In the genomic region with DNA sequence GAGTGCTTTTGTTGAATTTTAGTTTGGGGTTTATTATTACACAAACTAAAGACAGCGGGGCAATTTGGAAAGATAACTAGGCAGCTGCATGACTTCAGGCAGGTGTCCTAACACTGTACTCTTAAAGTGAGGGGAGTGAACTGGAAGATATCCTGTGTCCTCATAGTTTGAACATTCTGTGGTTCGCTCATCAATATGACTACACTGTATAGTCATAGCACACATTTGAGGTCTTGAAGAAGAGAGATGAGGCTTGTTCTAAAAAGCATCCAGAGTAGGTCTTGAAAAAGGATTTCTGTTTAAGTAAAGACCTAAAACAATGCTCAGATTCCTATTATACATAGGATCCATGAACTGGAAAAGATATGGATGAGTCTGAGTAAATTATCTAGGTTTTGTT, we compare ENCODE assay signal across 21 cellular contexts. TPM values are rescaled to one million over a fixed set of nuclear protein-coding genes. Genes with fewer than 3 reads are reported as not detected.
DNase-seq lines count a peak whose midpoint lies in the region; FAIRE-seq and TF ChIP-seq lines count a peak whose summit lies in the region.
"Had no signal": no experiment of that assay in that cellular context is flagged by ENCODE, and none has a peak within 500 bp of the region (broad histone marks: within the 10 kb centered on the region; RNA-seq: fewer than 3 reads in every experiment).

No MANE protein-coding gene starts in this region.

- DNase-seq in GM12891 (ENCODE audit: insufficient read length, low spot score): no peak
- no peak for DNase-seq in NCI-H1436 treated with DMSO at 0.1 percent for 48 hours (lab: John Stamatoyannopoulos, UW)
- DNase-seq in substantia nigra (lab: John Stamatoyannopoulos, UW): no peak
- no peak for DNase-seq in GM20000 (ENCODE audit: low spot score)
- DNase-seq: activated CD4-positive, alpha-beta T cell treated with anti-CD3 and anti-CD28 coated beads for 1 hour; activated CD8-positive, alpha-beta memory T cell treated with anti-CD3 and anti-CD28 coated beads, Interleukin-2, amount 50 U/mL, for 4 hours; activated naive CD4-positive, alpha-beta T cell; colonic mucosa; KBM-7; kidney glomerular epithelial cell; NCI-H1105; NCI-H2171; retina; SJCRH30; T-helper 9 cell had no signal

- H3K4me3 ChIP-seq in Loucy (ENCODE audit: low read length, poor library complexity, severe bottlenecking) (no peak overlapping the region), ectodermal cell (ENCODE audit: insufficient read depth, low read depth, low read length) (peak overlapping the region; percentile 73), neural cell (ENCODE audit: low read length) (peak overlapping the region; percentile 80)
- H3K4me3 ChIP-seq: esophagus muscularis mucosa had no signal

- no peak for TF ChIP-seq POLR2A in GM12891 (IDR thresholded peaks at IDR 0.05; ENCODE audit: low read depth, low read length)

- H3K79me2 ChIP-seq in Loucy (ENCODE audit: insufficient read depth, low read length): no peaks in the 10 kb centered on the region
- peaks cover 68% of the 10 kb centered on the region for H3K79me2 ChIP-seq in neural cell (replicated peaks; ENCODE audit: insufficient read depth, low read length)

- H3K27ac ChIP-seq in ectodermal cell (ENCODE audit: insufficient read depth, low read depth, low read length, poor library complexity, severe bottlenecking): no peak overlapping the region
- H3K27ac ChIP-seq in neural cell (ENCODE audit: low read length): peak overlapping the region; percentile 95
- no peak overlapping the region for H3K27ac ChIP-seq in substantia nigra (ENCODE audit: low read depth, low read length, poor library complexity, severe bottlenecking)
- H3K27ac ChIP-seq: colonic mucosa, SJCRH30, suprapubic skin had no signal

- H3K36me3 ChIP-seq in Loucy (ENCODE audit: insufficient read depth, low read length) (no peaks in the 10 kb centered on the region), ectodermal cell (ENCODE audit: control insufficient read depth, insufficient read depth, low read length) (no peaks in the 10 kb centered on the region), neural cell (ENCODE audit: insufficient read depth, low read length) (no peaks in the 10 kb centered on the region)
- H3K36me3 ChIP-seq: colonic mucosa, esophagus muscularis mucosa, SJCRH30, suprapubic skin had no signal

- H3K4me2 ChIP-seq in Loucy (ENCODE audit: low read depth, low read length, poor library complexity, severe bottlenecking): peak overlapping the region; percentile 82
- peak overlapping the region; percentile 90 for H3K4me2 ChIP-seq in neural cell (ENCODE audit: low read length)

- no peaks in the 10 kb centered on the region for H3K9me3 ChIP-seq in Loucy (ENCODE audit: insufficient read depth, low read depth, low read length)
- no peaks in the 10 kb centered on the region for H3K9me3 ChIP-seq in ectodermal cell (ENCODE audit: control insufficient read depth, low read length)
- H3K9me3 ChIP-seq in neural cell (ENCODE audit: low read length): no peaks in the 10 kb centered on the region
- H3K9me3 ChIP-seq: colonic mucosa, esophagus muscularis mucosa, SJCRH30, suprapubic skin had no signal

- H3K9ac ChIP-seq in Loucy (ENCODE audit: low read depth, low read length, poor library complexity, severe bottlenecking) (no peak overlapping the region), neural cell (ENCODE audit: low read length) (peak overlapping the region; percentile 88)

- no peak for TF ChIP-seq RAD21 in neural cell (conservative IDR thresholded peaks at IDR 0.05)

- no peaks in the 10 kb centered on the region for H3K27me3 ChIP-seq in Loucy (ENCODE audit: insufficient read depth, low read length, poor library complexity, severe bottlenecking)
- no peaks in the 10 kb centered on the region for H3K27me3 ChIP-seq in ectodermal cell (ENCODE audit: control insufficient read depth, insufficient read depth, low read length, poor library complexity, severe bottlenecking)
- no peaks in the 10 kb centered on the region for H3K27me3 ChIP-seq in neural cell (ENCODE audit: insufficient read depth, low read depth, low read length)
- H3K27me3 ChIP-seq: colonic mucosa, SJCRH30 had no signal

- H3K9me2 ChIP-seq in Loucy (replicated peaks; ENCODE audit: low read depth, low read length) (no peaks in the 10 kb centered on the region), neural cell (ENCODE audit: insufficient read depth, low read length) (no peaks in the 10 kb centered on the region)

- WGBS in ectodermal cell, 2 experiments: 86 to 89% methylated on average over 2 of the region's 2 CpGs

- peaks cover 21% of the 10 kb centered on the region for H3K4me1 ChIP-seq in Loucy (ENCODE audit: insufficient read depth, low read length, poor library complexity, severe bottlenecking)
- H3K4me1 ChIP-seq in ectodermal cell (ENCODE audit: control insufficient read depth, insufficient read depth, low read length): peaks cover 32% of the 10 kb centered on the region
- H3K4me1 ChIP-seq: colonic mucosa had no signal

- H2AFZ ChIP-seq in Loucy (ENCODE audit: low read length) (no peak overlapping the region), neural cell (ENCODE audit: low read depth, low read length) (no peak overlapping the region)

- peak; percentile 78 for FAIRE-seq in GM12891 (lab: Jason Lieb, UNC)
- FAIRE-seq: astrocyte had no signal

- no peaks in the 10 kb centered on the region for H3F3A ChIP-seq in Loucy (ENCODE audit: low read depth)
- no peaks in the 10 kb centered on the region for H3F3A ChIP-seq in neural cell (ENCODE audit: insufficient read depth, low read length, poor library complexity, severe bottlenecking)

- H4K20me1 ChIP-seq in Loucy (ENCODE audit: insufficient read depth, low read length, poor library complexity, severe bottlenecking): no peaks in the 10 kb centered on the region
- H4K20me1 ChIP-seq in neural cell (ENCODE audit: insufficient read depth): no peaks in the 10 kb centered on the region

- TF ChIP-seq CTCF in Loucy (conservative IDR thresholded peaks at IDR 0.05; ENCODE audit: low read length): no peak
- TF ChIP-seq CTCF in neural cell (IDR thresholded peaks at IDR 0.05; ENCODE audit: poor library complexity, severe bottlenecking): no peak
- TF ChIP-seq CTCF in GM20000 (IDR thresholded peaks at IDR 0.05; ENCODE audit: extremely low read depth, missing control alignments): no peak

- no peak for TF ChIP-seq EP300 in neural cell (conservative IDR thresholded peaks at IDR 0.05; ENCODE audit: poor library complexity, severe bottlenecking)

TF ChIP-seq in GM12891, 5 proteins besides CTCF, POLR2A, EP300 and RAD21:
- TF ChIP-seq POU2F2 (IDR thresholded peaks at IDR 0.05; ENCODE audit: low read depth, low read length) (no peak), SPI1 (IDR thresholded peaks at IDR 0.05; ENCODE audit: low read depth, low read length) (no peak), POLR2AphosphoS5 (IDR thresholded peaks at IDR 0.05; ENCODE audit: low read depth, low read length) (no peak), PAX5 (IDR thresholded peaks at IDR 0.05; ENCODE audit: insufficient read depth, low read length, severe bottlenecking) (no peak), TAF1 (IDR thresholded peaks at IDR 0.05; ENCODE audit: low read depth, low read length) (no peak)
TF ChIP-seq in GM12891: peak in this region for 0.

TF ChIP-seq in neural cell, 6 proteins besides CTCF, POLR2A, EP300 and RAD21:
- TF ChIP-seq REST (IDR thresholded peaks at IDR 0.05; ENCODE audit: borderline replicate concordance): no peak
- no peak for TF ChIP-seq SMC3 (conservative IDR thresholded peaks at IDR 0.05; ENCODE audit: poor library complexity)
- TF ChIP-seq POLR2AphosphoS5 (IDR thresholded peaks at IDR 0.05): no peak
- no peak for TF ChIP-seq TAF1 (IDR thresholded peaks at IDR 0.05; ENCODE audit: low read depth)
- TF ChIP-seq MXI1 (conservative IDR thresholded peaks at IDR 0.05; ENCODE audit: poor library complexity, severe bottlenecking): no peak
- no peak for TF ChIP-seq EZH2 (IDR thresholded peaks at IDR 0.05; ENCODE audit: borderline replicate concordance, insufficient read depth, low read length, poor library complexity, severe bottlenecking)

RNA-seq across cellular contexts. Expression of gene MAP3K9, which starts 1.8 kb away (rescaled TPM):
- polyA plus RNA-seq in GM12891 (2012; ENCODE audit: low read depth, missing spikeins): 1.7 TPM
- polyA plus RNA-seq in ectodermal cell (2013, experiment 1 of 4): 11.4 TPM
- polyA plus RNA-seq in ectodermal cell (2013, experiment 2 of 4): 14.6 TPM
- polyA plus RNA-seq in ectodermal cell (2013, experiment 3 of 4): 7.6 TPM
- 9.2 TPM for polyA plus RNA-seq in ectodermal cell (2013, experiment 4 of 4)
- 10.4 and 13.4 TPM in 2 replicates for polyA plus RNA-seq in neural cell
- 61.0 and 61.1 TPM in 2 replicates for polyA minus RNA-seq in neural cell
